15 cellular contexts compared by ENCODE assay signal in genomic region chr7:103316378-103316941, GRCh38. TPM values are rescaled to one million over a fixed set of nuclear protein-coding genes. Genes with fewer than 3 reads are reported as not detected.
DNase-seq lines count a peak whose midpoint lies in the region; ATAC-seq, FAIRE-seq and TF ChIP-seq lines count a peak whose summit lies in the region.
"Had no signal": no experiment of that assay in that cellular context is flagged by ENCODE, and none has a peak within 500 bp of the region (broad histone marks: within the 10 kb centered on the region; RNA-seq: fewer than 3 reads in every experiment).

No MANE protein-coding gene starts in this region.

- no peaks in the 10 kb centered on the region for H3K9me3 ChIP-seq in T-helper 17 cell (ENCODE audit: control insufficient read depth, low read length, poor library complexity, severe bottlenecking)
- no peaks in the 10 kb centered on the region for H3K9me3 ChIP-seq in tibial artery
- H3K9me3 ChIP-seq in gastrocnemius medialis, result no peaks in the 10 kb centered on the region
- H3K9me3 ChIP-seq: BLaER1 had no signal

- TF ChIP-seq CTCF in natural killer cell (IDR thresholded peaks at IDR 0.05), result no peak
- TF ChIP-seq CTCF in tibial artery (IDR thresholded peaks at IDR 0.05), result no peak
- TF ChIP-seq CTCF in gastrocnemius medialis (IDR thresholded peaks at IDR 0.05 in 4 of 5, conservative IDR thresholded peaks at IDR 0.05 in 1 of 5), result no peak

- no peaks in the 10 kb centered on the region for H3K27me3 Mint-ChIP-seq in natural killer cell (ENCODE audit: low read depth in 2 of 2)
- H3K27me3 Mint-ChIP-seq in natural killer cell treated with Interleukin-12 subunit alpha and Interleukin-12 subunit beta and Interleukin-15 and Interleukin-18, amount 100 ng/mL, for 72 hours, result no peaks in the 10 kb centered on the region
- H3K27me3 Mint-ChIP-seq in T-helper 17 cell, result no peaks in the 10 kb centered on the region
- H3K27me3 Mint-ChIP-seq in activated naive CD8-positive, alpha-beta T cell treated with anti-CD3 and anti-CD28 coated beads for 36 hours, result no peaks in the 10 kb centered on the region
- H3K27me3 Mint-ChIP-seq in stimulated activated naive B cell treated with anti-CD40 and anti-IgM and Interleukin-4, amounts not matched to agents 10 μg/mL and 1 μg/mL and 100 μg/mL, for 72 hours, result no peaks in the 10 kb centered on the region

- no peak for ATAC-seq in natural killer cell
- ATAC-seq in natural killer cell treated with Interleukin-12 subunit alpha and Interleukin-12 subunit beta and Interleukin-15 and Interleukin-18, amount 100 ng/mL, for 72 hours, result no peak
- no peak for ATAC-seq in T-helper 17 cell
- ATAC-seq in stimulated activated naive B cell treated with anti-CD40 and anti-IgM and Interleukin-4, amounts not matched to agents 10 μg/mL and 1 μg/mL and 100 μg/mL, for 72 hours (replicated peaks), result no peak
- ATAC-seq in gastrocnemius medialis, result no peak
- ATAC-seq: PC-3 had no signal

- peaks cover 86 to 100% (median 90%) of the 10 kb centered on the region in 3 donors for H3K36me3 ChIP-seq in tibial artery
- H3K36me3 ChIP-seq in gastrocnemius medialis, result peaks cover 14 to 99% of the 10 kb centered on the region in 2 donors

- H3K4me3 ChIP-seq in tibial artery (no peak overlapping the region), gastrocnemius medialis (no peak overlapping the region)
- H3K4me3 ChIP-seq: BLaER1 had no signal

- no peak for FAIRE-seq in GM19239 (lab: Jason Lieb, UNC)

- TF ChIP-seq POLR2A in gastrocnemius medialis (IDR thresholded peaks at IDR 0.05), result no peak

- H3K27ac Mint-ChIP-seq in natural killer cell (peak overlapping the region; percentile 2 to 41), T-helper 17 cell (peak overlapping the region; percentile 90)
- H3K27ac Mint-ChIP-seq in natural killer cell treated with Interleukin-12 subunit alpha and Interleukin-12 subunit beta and Interleukin-15 and Interleukin-18, amount 100 ng/mL, for 72 hours, result no peak overlapping the region
- H3K27ac Mint-ChIP-seq in activated naive CD8-positive, alpha-beta T cell treated with anti-CD3 and anti-CD28 coated beads for 36 hours, result peak overlapping the region; percentile 19
- H3K27ac Mint-ChIP-seq in stimulated activated naive B cell treated with anti-CD40 and anti-IgM and Interleukin-4, amounts not matched to agents 10 μg/mL and 1 μg/mL and 100 μg/mL, for 72 hours, result peak overlapping the region; percentile 66

- in situ Hi-C loops in gastrocnemius medialis (cut with MboI; ENCODE audit: low sequenced_read_pairs in 4 of 4), result loop anchor here in 1 of 4 donors (5.0 kb wide), 1 partner anchor 51 kb away; no protein-coding TSS in a partner anchor

- no peaks in the 10 kb centered on the region for H3K27me3 ChIP-seq in tibial artery
- no peaks in the 10 kb centered on the region for H3K27me3 ChIP-seq in gastrocnemius medialis
- H3K27me3 ChIP-seq: BLaER1 had no signal

- no peak overlapping the region for H3K4me3 Mint-ChIP-seq in natural killer cell
- H3K4me3 Mint-ChIP-seq in natural killer cell treated with Interleukin-12 subunit alpha and Interleukin-12 subunit beta and Interleukin-15 and Interleukin-18, amount 100 ng/mL, for 72 hours, result no peak overlapping the region
- H3K4me3 Mint-ChIP-seq in T-helper 17 cell, result no peak overlapping the region
- H3K4me3 Mint-ChIP-seq in activated naive CD8-positive, alpha-beta T cell treated with anti-CD3 and anti-CD28 coated beads for 36 hours, result no peak overlapping the region
- H3K4me3 Mint-ChIP-seq in stimulated activated naive B cell treated with anti-CD40 and anti-IgM and Interleukin-4, amounts not matched to agents 10 μg/mL and 1 μg/mL and 100 μg/mL, for 72 hours, result no peak overlapping the region

- H3K4me1 Mint-ChIP-seq in natural killer cell (peaks cover 5 to 9% of the 10 kb centered on the region in 2 donors), T-helper 17 cell (peaks cover 10% of the 10 kb centered on the region)
- H3K4me1 Mint-ChIP-seq in natural killer cell treated with Interleukin-12 subunit alpha and Interleukin-12 subunit beta and Interleukin-15 and Interleukin-18, amount 100 ng/mL, for 72 hours (ENCODE audit: low read depth in 2 of 2), result no peaks in the 10 kb centered on the region
- H3K4me1 Mint-ChIP-seq in activated naive CD8-positive, alpha-beta T cell treated with anti-CD3 and anti-CD28 coated beads for 36 hours, result peaks cover 12% of the 10 kb centered on the region
- H3K4me1 Mint-ChIP-seq in stimulated activated naive B cell treated with anti-CD40 and anti-IgM and Interleukin-4, amounts not matched to agents 10 μg/mL and 1 μg/mL and 100 μg/mL, for 72 hours, result peaks cover 13 to 17% of the 10 kb centered on the region in 2 donors

- H3K4me1 ChIP-seq in tibial artery, result no peaks in the 10 kb centered on the region
- no peaks in the 10 kb centered on the region for H3K4me1 ChIP-seq in gastrocnemius medialis
- H3K4me1 ChIP-seq: BLaER1 had no signal

- no peak for DNase-seq in natural killer cell
- DNase-seq in natural killer cell treated with Interleukin-12 subunit alpha and Interleukin-12 subunit beta and Interleukin-15 and Interleukin-18, amount 100 ng/mL, for 72 hours (ENCODE audit: low spot score), result no peak
- DNase-seq in T-helper 17 cell, result no peak
- DNase-seq in activated naive CD8-positive, alpha-beta T cell treated with anti-CD3 and anti-CD28 coated beads for 36 hours, result no peak
- no peak for DNase-seq in stimulated activated naive B cell treated with anti-CD40 and anti-IgM and Interleukin-4, amounts not matched to agents 10 μg/mL and 1 μg/mL and 100 μg/mL, for 72 hours
- DNase-seq in GM19239 (ENCODE audit: insufficient read length, low spot score), result no peak
- DNase-seq in tibial artery, result no peak
- DNase-seq in gastrocnemius medialis, result no peak
- DNase-seq: DMS153, H7, NCI-H1105 treated with DMSO at 0.1 percent for 48 hours, NCI-H187, NCI-H446, PC-3 had no signal

- H3K27ac ChIP-seq in tibial artery, result no peak overlapping the region
- H3K27ac ChIP-seq in gastrocnemius medialis, result no peak overlapping the region
- H3K27ac ChIP-seq: BLaER1 had no signal

- H3K9me3 Mint-ChIP-seq in natural killer cell, result no peaks in the 10 kb centered on the region
- H3K9me3 Mint-ChIP-seq in natural killer cell treated with Interleukin-12 subunit alpha and Interleukin-12 subunit beta and Interleukin-15 and Interleukin-18, amount 100 ng/mL, for 72 hours, result no peaks in the 10 kb centered on the region
- no peaks in the 10 kb centered on the region for H3K9me3 Mint-ChIP-seq in activated naive CD8-positive, alpha-beta T cell treated with anti-CD3 and anti-CD28 coated beads for 36 hours
- H3K9me3 Mint-ChIP-seq in stimulated activated naive B cell treated with anti-CD40 and anti-IgM and Interleukin-4, amounts not matched to agents 10 μg/mL and 1 μg/mL and 100 μg/mL, for 72 hours, result no peaks in the 10 kb centered on the region

- H3K36me3 Mint-ChIP-seq in natural killer cell (peaks cover 25% of the 10 kb centered on the region), T-helper 17 cell (ENCODE audit: low read depth) (peaks cover 10% of the 10 kb centered on the region)
- H3K36me3 Mint-ChIP-seq in natural killer cell treated with Interleukin-12 subunit alpha and Interleukin-12 subunit beta and Interleukin-15 and Interleukin-18, amount 100 ng/mL, for 72 hours, result peaks cover 43% of the 10 kb centered on the region
- peaks cover 39% of the 10 kb centered on the region for H3K36me3 Mint-ChIP-seq in activated naive CD8-positive, alpha-beta T cell treated with anti-CD3 and anti-CD28 coated beads for 36 hours
- peaks cover 28 to 49% of the 10 kb centered on the region in 2 donors for H3K36me3 Mint-ChIP-seq in stimulated activated naive B cell treated with anti-CD40 and anti-IgM and Interleukin-4, amounts not matched to agents 10 μg/mL and 1 μg/mL and 100 μg/mL, for 72 hours

- intact Hi-C loops in natural killer cell (cut with micrococcal nuclease) (no loop called here), tibial artery (cut with DNase I; ENCODE audit: low total_unique reads) (no loop called here), gastrocnemius medialis (cut with DNase I; ENCODE audit: low total_unique reads) (no loop called here)

RNA-seq across cellular contexts. Expression of gene PMPCB, which starts 19.2 kb away (rescaled TPM):
- total RNA-seq in natural killer cell (10 to 100 TPM; 65.4 to 77.9 (median 75.9) TPM), T-helper 17 cell (10 to 100 TPM; 73.9 to 80.8 TPM), gastrocnemius medialis (10 to 100 TPM; 25.1 to 51.3 (median 40.2) TPM)
- 10 to 100 TPM; 55.6 to 62.9 TPM for total RNA-seq in natural killer cell treated with Interleukin-12 subunit alpha and Interleukin-12 subunit beta and Interleukin-15 and Interleukin-18, amount 100 ng/mL, for 72 hours
- total RNA-seq in activated naive CD8-positive, alpha-beta T cell treated with anti-CD3 and anti-CD28 coated beads for 36 hours, result 10 to 100 TPM; 90.3 to 91.9 TPM

RNA-seq across cellular contexts. Expression of gene DNAJC2, which starts 28.1 kb away (rescaled TPM):
- total RNA-seq in natural killer cell (10 to 100 TPM; 56.8 to 74.2 (median 59.9) TPM), T-helper 17 cell (10 to 100 TPM; 56.1 to 65.3 TPM), gastrocnemius medialis (10 to 100 TPM; 20.9 to 36.8 (median 31.4) TPM)
- 10 to 100 TPM; 34.4 to 68.4 TPM for total RNA-seq in natural killer cell treated with Interleukin-12 subunit alpha and Interleukin-12 subunit beta and Interleukin-15 and Interleukin-18, amount 100 ng/mL, for 72 hours
- total RNA-seq in activated naive CD8-positive, alpha-beta T cell treated with anti-CD3 and anti-CD28 coated beads for 36 hours, result 10 to 100 TPM; 61.5 to 66.8 TPM

RNA-seq across cellular contexts. Expression of gene PSMC2, which starts 31.0 kb away (rescaled TPM):
- total RNA-seq in natural killer cell (10 to 100 TPM; 82.1 to 93.9 (median 88.1) TPM), T-helper 17 cell (10 to 100 TPM; 77.4 to 91.1 TPM), gastrocnemius medialis (100 to 1,000 TPM; 258 to 342 (median 274) TPM)
- 100 to 1,000 TPM; 139 to 188 TPM for total RNA-seq in natural killer cell treated with Interleukin-12 subunit alpha and Interleukin-12 subunit beta and Interleukin-15 and Interleukin-18, amount 100 ng/mL, for 72 hours
- 100 to 1,000 TPM; 168 to 170 TPM for total RNA-seq in activated naive CD8-positive, alpha-beta T cell treated with anti-CD3 and anti-CD28 coated beads for 36 hours

Comparison
In these comparisons a context has a peak if more than half of its experiments do, and no peak if none do; other contexts are left out.
1. H3K27ac Mint-ChIP-seq: peak in natural killer cell (2 of 2), T-helper 17 cell (single experiment), activated naive CD8-positive, alpha-beta T cell treated with anti-CD3 and anti-CD28 coated beads for 36 hours (single experiment) and stimulated activated naive B cell treated with anti-CD40 and anti-IgM and Interleukin-4, amounts not matched to agents 10 μg/mL and 1 μg/mL and 100 μg/mL, for 72 hours (single experiment); none in natural killer cell treated with Interleukin-12 subunit alpha and Interleukin-12 subunit beta and Interleukin-15 and Interleukin-18, amount 100 ng/mL, for 72 hours (0 of 2).